1 cellular context compared by ENCODE assay signal in the genomic region with DNA sequence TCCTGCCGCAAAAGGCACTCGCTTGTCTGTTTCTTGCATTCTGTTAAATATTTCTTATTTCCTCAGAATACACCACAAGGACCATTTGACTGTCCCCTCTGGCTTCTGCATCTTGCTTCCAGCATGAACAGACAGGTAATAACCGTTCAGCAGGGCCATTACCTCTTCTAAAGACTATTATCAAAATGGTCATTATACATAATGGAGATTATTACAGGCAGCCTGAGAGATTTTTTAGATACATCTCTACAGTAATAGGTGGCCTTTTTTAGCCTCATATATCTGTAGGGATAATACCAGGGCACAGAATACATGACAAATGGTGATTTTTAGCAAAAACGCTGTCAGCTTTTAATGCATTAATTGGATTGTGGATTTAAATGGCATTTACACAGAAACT.
TF ChIP-seq lines count a peak whose summit lies in the region.

No MANE protein-coding gene starts in this region.

TF ChIP-seq in neural cell, 6 proteins besides CTCF, POLR2A, EP300 and RAD21:
- TF ChIP-seq, protein P1, sequence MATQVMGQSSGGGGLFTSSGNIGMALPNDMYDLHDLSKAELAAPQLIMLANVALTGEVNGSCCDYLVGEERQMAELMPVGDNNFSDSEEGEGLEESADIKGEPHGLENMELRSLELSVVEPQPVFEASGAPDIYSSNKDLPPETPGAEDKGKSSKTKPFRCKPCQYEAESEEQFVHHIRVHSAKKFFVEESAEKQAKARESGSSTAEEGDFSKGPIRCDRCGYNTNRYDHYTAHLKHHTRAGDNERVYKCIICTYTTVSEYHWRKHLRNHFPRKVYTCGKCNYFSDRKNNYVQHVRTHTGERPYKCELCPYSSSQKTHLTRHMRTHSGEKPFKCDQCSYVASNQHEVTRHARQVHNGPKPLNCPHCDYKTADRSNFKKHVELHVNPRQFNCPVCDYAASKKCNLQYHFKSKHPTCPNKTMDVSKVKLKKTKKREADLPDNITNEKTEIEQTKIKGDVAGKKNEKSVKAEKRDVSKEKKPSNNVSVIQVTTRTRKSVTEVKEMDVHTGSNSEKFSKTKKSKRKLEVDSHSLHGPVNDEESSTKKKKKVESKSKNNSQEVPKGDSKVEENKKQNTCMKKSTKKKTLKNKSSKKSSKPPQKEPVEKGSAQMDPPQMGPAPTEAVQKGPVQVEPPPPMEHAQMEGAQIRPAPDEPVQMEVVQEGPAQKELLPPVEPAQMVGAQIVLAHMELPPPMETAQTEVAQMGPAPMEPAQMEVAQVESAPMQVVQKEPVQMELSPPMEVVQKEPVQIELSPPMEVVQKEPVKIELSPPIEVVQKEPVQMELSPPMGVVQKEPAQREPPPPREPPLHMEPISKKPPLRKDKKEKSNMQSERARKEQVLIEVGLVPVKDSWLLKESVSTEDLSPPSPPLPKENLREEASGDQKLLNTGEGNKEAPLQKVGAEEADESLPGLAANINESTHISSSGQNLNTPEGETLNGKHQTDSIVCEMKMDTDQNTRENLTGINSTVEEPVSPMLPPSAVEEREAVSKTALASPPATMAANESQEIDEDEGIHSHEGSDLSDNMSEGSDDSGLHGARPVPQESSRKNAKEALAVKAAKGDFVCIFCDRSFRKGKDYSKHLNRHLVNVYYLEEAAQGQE (IDR thresholded peaks at IDR 0.05; ENCODE audit: borderline replicate concordance), result peak; percentile 46
- TF ChIP-seq MXI1 (conservative IDR thresholded peaks at IDR 0.05; ENCODE audit: poor library complexity, severe bottlenecking), result no peak
- TF ChIP-seq POLR2AphosphoS5 (IDR thresholded peaks at IDR 0.05), result peak; percentile 88
TF ChIP-seq in neural cell: peak in this region for 2.
